Comparison of ENCODE assay signal across 20 cellular contexts in genomic region chr4:73777612-73778011, GRCh38. TPM values are rescaled to one million over a fixed set of nuclear protein-coding genes. Genes with fewer than 3 reads are reported as not detected.
DNase-seq lines count a peak whose midpoint lies in the region; ATAC-seq and TF ChIP-seq lines count a peak whose summit lies in the region.
"Had no signal": no experiment of that assay in that cellular context is flagged by ENCODE, and none has a peak within 500 bp of the region (broad histone marks: within the 10 kb centered on the region; RNA-seq: fewer than 3 reads in every experiment).

No MANE protein-coding gene starts in this region.

- no peak overlapping the region for H3K14ac ChIP-seq in H9 (ENCODE audit: insufficient read depth, low read length)

- WGBS in H9 (ENCODE audit: extremely low coverage, insufficient read length, low lambda C conversion rate), result no CpG with 5 or more reads among the region's 3 CpGs

- no peak overlapping the region for H3K27ac Mint-ChIP-seq in H9
- H3K27ac Mint-ChIP-seq: activated T-cell treated with anti-CD3 and anti-CD28 coated beads, Interleukin-2, amount 50 U/mL, for 24 hours; T-helper 2 cell treated with Interferon-gamma antibody and Interleukin-4, amounts not matched to agents 5 μg/mL and 100 μg/mL, for 36 hours had no signal

- ATAC-seq in GM18498 (IDR thresholded peaks at IDR 0.05; ENCODE audit: unreplicated experiment) (no peak), GM18502 (IDR thresholded peaks at IDR 0.05; ENCODE audit: poor library complexity, unreplicated experiment) (no peak)

- H2BK120ac ChIP-seq in H9 (ENCODE audit: low read depth, low read length, poor library complexity, severe bottlenecking), result no peak overlapping the region

- H3K27me3 ChIP-seq in MG63, result no peaks in the 10 kb centered on the region
- H3K27me3 ChIP-seq in osteoblast (ENCODE audit: insufficient read depth, low read length), result no peaks in the 10 kb centered on the region
- H3K27me3 ChIP-seq in H9 (ENCODE audit: insufficient read depth, low read length), result no peaks in the 10 kb centered on the region
- H3K27me3 ChIP-seq: BLaER1, colonic mucosa, esophagus muscularis mucosa, neutrophil had no signal

- TF ChIP-seq CTCF in epithelial cell of proximal tubule (conservative IDR thresholded peaks at IDR 0.05; ENCODE audit: low read depth, low read length) (no peak), osteoblast (IDR thresholded peaks at IDR 0.05; ENCODE audit: extremely low read depth, low read depth, low read length) (no peak), H9 (conservative IDR thresholded peaks at IDR 0.05) (no peak)

- no peak overlapping the region for H2BK15ac ChIP-seq in H9 (ENCODE audit: low read depth, low read length)

- no peak overlapping the region for H2BK20ac ChIP-seq in H9 (ENCODE audit: low read depth, low read length, poor library complexity, severe bottlenecking)

- H2AK5ac ChIP-seq in H9 (ENCODE audit: insufficient read length, low read length), result no peak overlapping the region

- H3K4me2 ChIP-seq in osteoblast (ENCODE audit: insufficient read depth, low read length), result no peak overlapping the region
- no peak overlapping the region for H3K4me2 ChIP-seq in H9 (ENCODE audit: insufficient read depth, insufficient read length, low read length)
- H3K4me2 ChIP-seq: BLaER1 had no signal

- no peaks in the 10 kb centered on the region for H3K23me2 ChIP-seq in H9 (ENCODE audit: insufficient read length, low read depth, low read length, poor library complexity, severe bottlenecking)

- H3K4me3 ChIP-seq in MG63, result no peak overlapping the region
- H3K4me3 ChIP-seq in epithelial cell of proximal tubule (ENCODE audit: low read depth, low read length), result no peak overlapping the region
- no peak overlapping the region for H3K4me3 ChIP-seq in osteoblast (ENCODE audit: insufficient read depth, low read length)
- H3K4me3 ChIP-seq: BLaER1, colonic mucosa, esophagus muscularis mucosa had no signal

- H3K4me1 ChIP-seq in osteoblast (ENCODE audit: insufficient read depth, low read length), result peaks cover 13% of the 10 kb centered on the region
- H3K4me1 ChIP-seq in H9 (ENCODE audit: insufficient read depth, low read length), result no peaks in the 10 kb centered on the region
- H3K4me1 ChIP-seq: BLaER1, colonic mucosa had no signal

- H3K4ac ChIP-seq in H9 (ENCODE audit: low read depth, low read length), result no peak overlapping the region

- H4K20me1 ChIP-seq in osteoblast (ENCODE audit: insufficient read depth, low read length) (no peaks in the 10 kb centered on the region), H9 (ENCODE audit: control insufficient read depth, insufficient read depth, insufficient read length) (no peaks in the 10 kb centered on the region)
- H4K20me1 ChIP-seq: BLaER1 had no signal

- no peak overlapping the region for H3K23ac ChIP-seq in H9 (ENCODE audit: insufficient read length, low read depth, low read length)

- no peak overlapping the region for H3K18ac ChIP-seq in H9 (ENCODE audit: insufficient read length, low read depth, low read length)

- H4K8ac ChIP-seq in H9 (replicated peaks; ENCODE audit: insufficient read length, low read depth, low read length), result no peak overlapping the region

- H3K9me3 ChIP-seq in MG63 (no peaks in the 10 kb centered on the region), osteoblast (ENCODE audit: low read depth, low read length) (no peaks in the 10 kb centered on the region), H9 (ENCODE audit: control insufficient read depth, low read depth, low read length) (no peaks in the 10 kb centered on the region)
- H3K9me3 ChIP-seq: BLaER1, colonic mucosa, esophagus muscularis mucosa, neutrophil had no signal

- H2AFZ ChIP-seq in osteoblast (ENCODE audit: low read length), result no peak overlapping the region
- no peak overlapping the region for H2AFZ ChIP-seq in H9 (ENCODE audit: low read length)

- no peaks in the 10 kb centered on the region for H3K79me1 ChIP-seq in H9 (ENCODE audit: insufficient read depth, low read depth, low read length, poor library complexity, severe bottlenecking)

- no peak overlapping the region for H4K91ac ChIP-seq in H9 (ENCODE audit: insufficient read length, low read depth, low read length)

- no peak overlapping the region for H2BK12ac ChIP-seq in H9 (ENCODE audit: insufficient read length, low read depth, low read length)

- H3K4me1 Mint-ChIP-seq in H9, result no peaks in the 10 kb centered on the region

- H3K56ac ChIP-seq in H9 (ENCODE audit: insufficient read length, low read depth, low read length), result no peak overlapping the region

- H3K79me2 ChIP-seq in osteoblast (ENCODE audit: insufficient read depth, low read length) (no peaks in the 10 kb centered on the region), H9 (ENCODE audit: insufficient read depth, low read length) (no peaks in the 10 kb centered on the region)

- H3K27ac ChIP-seq in osteoblast (ENCODE audit: low read depth, low read length) (no peak overlapping the region), H9 (ENCODE audit: insufficient read length, low read depth, low read length) (no peak overlapping the region)
- H3K27ac ChIP-seq: BLaER1, colonic mucosa, esophagus muscularis mucosa, neutrophil had no signal

- H3K36me3 ChIP-seq in MG63, result no peaks in the 10 kb centered on the region
- no peaks in the 10 kb centered on the region for H3K36me3 ChIP-seq in osteoblast (ENCODE audit: insufficient read depth, low read length)
- H3K36me3 ChIP-seq: BLaER1, colonic mucosa, esophagus muscularis mucosa, neutrophil had no signal

- H3K9me3 Mint-ChIP-seq in H9, result no peaks in the 10 kb centered on the region; a peak in 1 of 5 replicates
- H3K9me3 Mint-ChIP-seq: activated T-cell treated with anti-CD3 and anti-CD28 coated beads, Interleukin-2, amount 50 U/mL, for 24 hours; T-helper 2 cell treated with Interferon-gamma antibody and Interleukin-4, amounts not matched to agents 5 μg/mL and 100 μg/mL, for 36 hours had no signal

- H4K5ac ChIP-seq in H9 (ENCODE audit: insufficient read length, low read depth, low read length), result no peak overlapping the region

- DNase-seq in Daoy (ENCODE audit: low read depth) (peak; percentile 21), MG63 (peak; percentile 19), epithelial cell of proximal tubule (ENCODE audit: low read depth) (peak; percentile 7), osteoblast (ENCODE audit: insufficient read length, low spot score, missing footprints) (peak; percentile 43), H9 (no peak), putamen (ENCODE audit: low spot score) (no peak)
- DNase-seq: activated CD4-positive, alpha-beta T cell treated with anti-CD3 and anti-CD28 coated beads for 48 hours; activated T-cell treated with anti-CD3 and anti-CD28 coated beads, Interleukin-2, amount 50 U/mL, for 24 hours; colonic mucosa; DMS79 treated with DMSO at 0.1 percent for 48 hours; NCI-H2029; NCI-H526 treated with DMSO at 0.1 percent for 48 hours; RPMI8226; stimulated activated CD4-positive, alpha-beta T cell treated with anti-CD3 and anti-CD28 coated beads, Interleukin-15, amount 100 ng/mL, for 24 hours had no signal

- H3K4me3 Mint-ChIP-seq in H9, result no peak overlapping the region
- H3K4me3 Mint-ChIP-seq: activated T-cell treated with anti-CD3 and anti-CD28 coated beads, Interleukin-2, amount 50 U/mL, for 24 hours; T-helper 2 cell treated with Interferon-gamma antibody and Interleukin-4, amounts not matched to agents 5 μg/mL and 100 μg/mL, for 36 hours had no signal

- no peaks in the 10 kb centered on the region for H3K27me3 Mint-ChIP-seq in H9 (ENCODE audit: low read depth)
- H3K27me3 Mint-ChIP-seq: activated T-cell treated with anti-CD3 and anti-CD28 coated beads, Interleukin-2, amount 50 U/mL, for 24 hours had no signal

- no peak overlapping the region for H2BK5ac ChIP-seq in H9 (ENCODE audit: insufficient read length, low read length)

- no peaks in the 10 kb centered on the region for H3K36me3 Mint-ChIP-seq in H9 (ENCODE audit: insufficient read depth in 1 of 3, low read depth in 3 of 3)

- no peak overlapping the region for H3K9ac ChIP-seq in H9 (ENCODE audit: extremely low read depth, insufficient read length, low read length)
- H3K9ac ChIP-seq: BLaER1 had no signal

- no peak overlapping the region for H3T11ph ChIP-seq in H9 (ENCODE audit: low read length)

RNA-seq across cellular contexts. Expression of gene CXCL8, which starts 37.2 kb away (rescaled TPM):
- 166 and 198 TPM in 2 replicates for total RNA-seq in Daoy (2014; rRNA removed; shearing (Covaris generic))
- 4.5 and 12.3 TPM in 2 replicates for total RNA-seq in MG63 (2014; rRNA removed; shearing (Covaris generic); ENCODE audit: low replicate concordance)
- total RNA-seq in epithelial cell of proximal tubule (24.9 and 31.4 TPM in 2 replicates), osteoblast (1.5 and 5.8 TPM in 2 replicates), H9 (2021) (not detected in 2 replicates)

RNA-seq across cellular contexts. Expression of gene CXCL6, which starts 58.9 kb away (rescaled TPM):
- total RNA-seq in Daoy (2014; rRNA removed; shearing (Covaris generic)), result 0.06 TPM in 1 of 2 replicates, not detected in the other
- total RNA-seq in MG63 (2014; rRNA removed; shearing (Covaris generic); ENCODE audit: low replicate concordance), result 1.5 and 7.6 TPM in 2 replicates
- 7.2 and 17.1 TPM in 2 replicates for total RNA-seq in epithelial cell of proximal tubule
- 1.1 TPM in 1 of 2 replicates, not detected in the other for total RNA-seq in osteoblast
- 0.85 and 1.3 TPM in 2 replicates for total RNA-seq in H9 (2021)

Comparison
In these comparisons a context has a peak if more than half of its experiments do, and no peak if none do; other contexts are left out.
1. DNase-seq: peak in Daoy (single experiment), MG63 (single experiment), epithelial cell of proximal tubule (single experiment) and osteoblast (single experiment); none in H9 (single experiment) and putamen (single experiment).